16 cellular contexts compared by ENCODE assay signal in genomic region chr3:97967966-97968365, GRCh38. TPM values are rescaled to one million over a fixed set of nuclear protein-coding genes. Genes with fewer than 3 reads are reported as not detected.
A peak's percentile ranks its signal among the peaks of the same experiment; 100 is the strongest.
DNase-seq lines count a peak whose midpoint lies in the region; ATAC-seq and TF ChIP-seq lines count a peak whose summit lies in the region.
"Had no signal": no experiment of that assay in that cellular context is flagged by ENCODE, and none has a peak within 500 bp of the region (broad histone marks: within the 10 kb centered on the region; RNA-seq: fewer than 3 reads in every experiment).

No MANE protein-coding gene starts in this region.

- H3K4me1 Mint-ChIP-seq in activated CD4-positive, alpha-beta memory T cell treated with anti-CD3 and anti-CD28 coated beads, Interleukin-2, amount 10 ng/mL, durations not matched to agents 7 days and 5 days, result peaks cover 83% of the 10 kb centered on the region
- peaks cover 73% of the 10 kb centered on the region for H3K4me1 Mint-ChIP-seq in activated CD4-positive, alpha-beta memory T cell treated with anti-CD3 and anti-CD28 coated beads for 36 hours (ENCODE audit: low read depth)

- peak overlapping the region; percentile 64 for H3K27ac Mint-ChIP-seq in activated CD4-positive, alpha-beta memory T cell treated with anti-CD3 and anti-CD28 coated beads, Interleukin-2, amount 10 ng/mL, durations not matched to agents 7 days and 5 days
- no peak overlapping the region for H3K27ac Mint-ChIP-seq in activated CD4-positive, alpha-beta memory T cell treated with anti-CD3 and anti-CD28 coated beads for 36 hours

- H3K27me3 ChIP-seq in psoas muscle (ENCODE audit: insufficient read depth in 3 of 3, low read length in 2 of 3) (no peaks in the 10 kb centered on the region), heart left ventricle (no peaks in the 10 kb centered on the region)

- H3K4me3 ChIP-seq in choroid plexus epithelial cell (ENCODE audit: low read depth, low read length) (no peak overlapping the region), psoas muscle (no peak overlapping the region), heart left ventricle (no peak overlapping the region)
- H3K4me3 ChIP-seq: left ventricle myocardium inferior had no signal

- H3K4me1 ChIP-seq in psoas muscle, result peaks cover 55% of the 10 kb centered on the region
- H3K4me1 ChIP-seq in heart left ventricle, result peaks cover 0 to 28% (median 13%) of the 10 kb centered on the region in 12 donors

- intact Hi-C loops in activated CD4-positive, alpha-beta memory T cell treated with anti-CD3 and anti-CD28 coated beads for 36 hours (cut with micrococcal nuclease), result no loop called here
- intact Hi-C loops in psoas muscle (cut with DNase I) (no loop called here), heart left ventricle (cut with DNase I) (no loop called here)

- CTCF ChIA-PET in activated CD4-positive, alpha-beta memory T cell treated with anti-CD3 and anti-CD28 coated beads, Interleukin-2, amount 10 ng/mL, durations not matched to agents 7 days and 5 days (lab: Charles Lee), result interaction anchor here (0.7 to 5.7 kb wide), 12 partner anchors 13 to 604 kb away, joined by 3 to 47 read pairs (median 4); partner anchors contain the start of gene CRYBG3
- CTCF ChIA-PET in activated CD4-positive, alpha-beta memory T cell treated with anti-CD3 and anti-CD28 coated beads for 36 hours (lab: Charles Lee), result interaction anchor here (0.8 to 4.8 kb wide), 5 partner anchors 12 to 144 kb away, joined by 3 to 53 read pairs (median 3); no protein-coding TSS in a partner anchor

- no peaks in the 10 kb centered on the region for H3K27me3 Mint-ChIP-seq in activated CD4-positive, alpha-beta memory T cell treated with anti-CD3 and anti-CD28 coated beads, Interleukin-2, amount 10 ng/mL, durations not matched to agents 7 days and 5 days
- H3K27me3 Mint-ChIP-seq in activated CD4-positive, alpha-beta memory T cell treated with anti-CD3 and anti-CD28 coated beads for 36 hours, result no peaks in the 10 kb centered on the region
- H3K27me3 Mint-ChIP-seq: CD8-positive, alpha-beta memory T cell had no signal

- H3K9me3 ChIP-seq in psoas muscle (no peaks in the 10 kb centered on the region), heart left ventricle (no peaks in the 10 kb centered on the region)
- H3K9me3 ChIP-seq: left ventricle myocardium inferior had no signal

- ATAC-seq in psoas muscle (no peak), GM21526 (IDR thresholded peaks at IDR 0.05; ENCODE audit: low FRiP score, unreplicated experiment) (no peak), heart left ventricle (no peak), GM18520 (IDR thresholded peaks at IDR 0.05; ENCODE audit: unreplicated experiment) (no peak)
- ATAC-seq: GM12878 had no signal

- H3K36me3 ChIP-seq in psoas muscle (ENCODE audit: insufficient read depth in 1 of 2, low read depth in 1 of 2) (peaks cover 0 to 12% of the 10 kb centered on the region in 2 donors), heart left ventricle (peaks cover 0 to 20% (median 6%) of the 10 kb centered on the region in 9 donors)
- H3K36me3 ChIP-seq: left ventricle myocardium inferior had no signal

- POLR2A ChIA-PET in activated CD4-positive, alpha-beta memory T cell treated with anti-CD3 and anti-CD28 coated beads, Interleukin-2, amount 10 ng/mL, durations not matched to agents 7 days and 5 days (lab: Charles Lee), result interaction anchor here (0.8 to 4.7 kb wide), 8 partner anchors 13 to 203 kb away, joined by 3 to 56 read pairs (median 4); partner anchors contain the start of genes ARL6 and CRYBG3
- POLR2A ChIA-PET in activated CD4-positive, alpha-beta memory T cell treated with anti-CD3 and anti-CD28 coated beads for 36 hours (lab: Charles Lee), result interaction anchor here (1.0 kb wide), 1 partner anchor 23 kb away, joined by 3 read pairs; no protein-coding TSS in a partner anchor

- whole genome bisulfite sequencing in psoas muscle, 3 donors, result 91 to 92% (median 92%) methylated on average over 8 of the region's 8 CpGs
- 93 to 96% (median 94%) methylated on average over 8 of the region's 8 CpGs for WGBS in heart left ventricle, 4 donors

- no peak for TF ChIP-seq POLR2A in heart left ventricle (IDR thresholded peaks at IDR 0.05)

- H3K36me3 Mint-ChIP-seq in activated CD4-positive, alpha-beta memory T cell treated with anti-CD3 and anti-CD28 coated beads, Interleukin-2, amount 10 ng/mL, durations not matched to agents 7 days and 5 days (ENCODE audit: low read depth), result peaks cover 45% of the 10 kb centered on the region
- H3K36me3 Mint-ChIP-seq in activated CD4-positive, alpha-beta memory T cell treated with anti-CD3 and anti-CD28 coated beads for 36 hours, result peaks cover 31% of the 10 kb centered on the region

- TF ChIP-seq CTCF in choroid plexus epithelial cell (conservative IDR thresholded peaks at IDR 0.05; ENCODE audit: low read depth, low read length), result peak; percentile 30
- no peak for TF ChIP-seq CTCF in psoas muscle (IDR thresholded peaks at IDR 0.05)
- TF ChIP-seq CTCF in heart left ventricle (IDR thresholded peaks at IDR 0.05), result no peak

- no peaks in the 10 kb centered on the region for H3K9me3 Mint-ChIP-seq in activated CD4-positive, alpha-beta memory T cell treated with anti-CD3 and anti-CD28 coated beads, Interleukin-2, amount 10 ng/mL, durations not matched to agents 7 days and 5 days
- H3K9me3 Mint-ChIP-seq in activated CD4-positive, alpha-beta memory T cell treated with anti-CD3 and anti-CD28 coated beads for 36 hours, result no peaks in the 10 kb centered on the region
- H3K9me3 Mint-ChIP-seq: CD8-positive, alpha-beta memory T cell had no signal

- DNase-seq in activated CD4-positive, alpha-beta memory T cell treated with anti-CD3 and anti-CD28 coated beads, Interleukin-2, amount 10 ng/mL, durations not matched to agents 7 days and 5 days, result no peak
- DNase-seq in activated CD4-positive, alpha-beta memory T cell treated with anti-CD3 and anti-CD28 coated beads for 36 hours, result no peak
- DNase-seq in NCI-H146 treated with DMSO at 0.1 percent for 48 hours (lab: John Stamatoyannopoulos, UW; ENCODE audit: unreplicated experiment) (peak; percentile 11), choroid plexus epithelial cell (ENCODE audit: low read depth) (no peak), psoas muscle (no peak), heart left ventricle (no peak)
- DNase-seq: activated CD4-positive, alpha-beta T cell treated with anti-CD3 and anti-CD28 coated beads, Interleukin-2, amount 50 U/mL, for 4 hours; CD8-positive, alpha-beta memory T cell; foreskin melanocyte; left ventricle myocardium inferior; NCI-H526 treated with DMSO at 0.1 percent for 48 hours; occipital lobe; stimulated activated CD4-positive, alpha-beta T cell treated with anti-CD3 and anti-CD28 coated beads, Interleukin-1b, Interleukin-23, amount 100 ng/mL, for 48 hours had no signal

- no peak overlapping the region for H3K4me3 Mint-ChIP-seq in activated CD4-positive, alpha-beta memory T cell treated with anti-CD3 and anti-CD28 coated beads, Interleukin-2, amount 10 ng/mL, durations not matched to agents 7 days and 5 days
- no peak overlapping the region for H3K4me3 Mint-ChIP-seq in activated CD4-positive, alpha-beta memory T cell treated with anti-CD3 and anti-CD28 coated beads for 36 hours

- H3K27ac ChIP-seq in psoas muscle, result peak overlapping the region; percentile 37
- no peak overlapping the region for H3K27ac ChIP-seq in heart left ventricle
- H3K27ac ChIP-seq: left ventricle myocardium inferior had no signal

RNA-seq across cellular contexts. Expression of gene RIOX2, which starts 4.3 kb away (rescaled TPM):
- 10 to 100 TPM; 46.5 to 46.7 TPM for total RNA-seq in activated CD4-positive, alpha-beta memory T cell treated with anti-CD3 and anti-CD28 coated beads, Interleukin-2, amount 10 ng/mL, durations not matched to agents 7 days and 5 days
- 10 to 100 TPM; 35.9 to 36.1 TPM for total RNA-seq in activated CD4-positive, alpha-beta memory T cell treated with anti-CD3 and anti-CD28 coated beads for 36 hours
- total RNA-seq in psoas muscle, result 10 to 100 TPM; 23.0 to 66.2 (median 34.8) TPM
- 10 to 100 TPM; 16.7 to 45.8 (median 26.5) TPM for polyA plus RNA-seq in psoas muscle
- total RNA-seq in heart left ventricle, result 10 to 100 TPM; 10.3 to 15.9 (median 12.1) TPM
- 10 to 100 TPM in 1 of 2 donors, 1 to 10 TPM in 1; 8.9 to 13.3 TPM for polyA plus RNA-seq in heart left ventricle
